In the genomic region with DNA sequence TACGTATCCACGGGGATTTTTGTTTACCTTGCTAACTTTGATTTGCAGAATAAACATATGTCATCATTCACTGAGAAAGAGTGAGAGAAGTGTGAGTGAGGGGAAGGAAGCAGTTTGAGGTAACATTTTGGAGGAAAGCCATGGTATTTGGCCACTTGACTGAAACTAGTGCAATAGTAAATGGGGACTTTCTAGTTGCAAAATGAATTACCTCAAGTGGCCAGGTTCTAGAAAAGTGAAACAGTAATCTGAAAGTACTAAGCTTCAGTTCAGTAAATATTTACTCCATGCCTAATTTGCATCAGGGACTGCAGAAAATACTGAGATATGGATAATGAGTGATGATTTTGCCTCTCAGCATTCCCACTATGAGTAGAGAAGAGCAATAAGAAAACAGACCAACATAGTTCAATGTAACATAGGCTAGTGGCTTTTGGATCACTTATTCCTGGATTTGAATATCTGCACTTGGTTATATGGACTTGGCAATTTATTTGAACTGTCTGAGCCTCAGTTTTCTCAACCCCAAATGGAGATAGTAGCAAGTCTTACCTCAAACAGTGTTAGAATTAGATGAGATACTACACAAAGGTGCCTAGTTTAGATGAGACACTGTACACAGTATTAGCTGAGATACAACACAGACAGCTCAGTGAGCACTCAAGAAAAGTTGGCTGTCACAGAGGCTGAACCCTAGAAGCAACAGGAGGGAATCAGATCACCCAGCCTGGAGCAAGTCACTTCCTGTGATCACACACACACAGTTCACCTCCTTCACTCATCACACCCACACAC, we compare ENCODE assay signal across 15 cellular contexts.
DNase-seq lines count a peak whose midpoint lies in the region; ATAC-seq and TF ChIP-seq lines count a peak whose summit lies in the region.
"Had no signal": no experiment of that assay in that cellular context is flagged by ENCODE, and none has a peak within 500 bp of the region (broad histone marks: within the 10 kb centered on the region; RNA-seq: fewer than 3 reads in every experiment).

No MANE protein-coding gene starts in this region.

- no peak overlapping the region for H2AFZ ChIP-seq in OCI-LY3 (ENCODE audit: low read depth, low read length)

- H3K4me3 ChIP-seq in OCI-LY3 (ENCODE audit: low read length) (no peak overlapping the region), gastroesophageal sphincter (no peak overlapping the region)
- H3K4me3 ChIP-seq: vagina had no signal

- TF ChIP-seq POLR2A in gastroesophageal sphincter (IDR thresholded peaks at IDR 0.05), result no peak

- H3K4me1 ChIP-seq in OCI-LY3 (ENCODE audit: low read length), result peaks cover 27% of the 10 kb centered on the region
- no peaks in the 10 kb centered on the region for H3K4me1 ChIP-seq in gastroesophageal sphincter
- H3K4me1 ChIP-seq: vagina had no signal

- H3K9me3 ChIP-seq in OCI-LY3 (ENCODE audit: insufficient read depth, low read length) (no peaks in the 10 kb centered on the region), gastroesophageal sphincter (no peaks in the 10 kb centered on the region)
- H3K9me3 ChIP-seq: neutrophil, vagina had no signal

- ATAC-seq in GM18511 (IDR thresholded peaks at IDR 0.05; ENCODE audit: unreplicated experiment), result peak; percentile 85
- peak; percentile 70 for ATAC-seq in GM21515 (IDR thresholded peaks at IDR 0.05; ENCODE audit: unreplicated experiment)
- peak; percentile 75 for ATAC-seq in HG03039 (IDR thresholded peaks at IDR 0.05; ENCODE audit: unreplicated experiment)
- ATAC-seq in gastroesophageal sphincter, result no peak

- TF ChIP-seq EP300 in gastroesophageal sphincter (IDR thresholded peaks at IDR 0.05), result no peak

- H3K9ac ChIP-seq in OCI-LY3 (ENCODE audit: low read length), result no peak overlapping the region

- WGBS in gastroesophageal sphincter (ENCODE audit: low coverage in 1 of 2), 2 donors, result 14 to 83% methylated on average over 2 of the region's 2 CpGs

- H4K20me1 ChIP-seq in OCI-LY3 (ENCODE audit: insufficient read depth, low read length), result no peaks in the 10 kb centered on the region

- H3K36me3 ChIP-seq in OCI-LY3 (replicated peaks; ENCODE audit: low read depth, low read length) (no peaks in the 10 kb centered on the region), gastroesophageal sphincter (no peaks in the 10 kb centered on the region)
- H3K36me3 ChIP-seq: neutrophil, vagina had no signal

- no peak for DNase-seq in NCI-H2081 (lab: John Stamatoyannopoulos, UW)
- DNase-seq in iPS-NIHi7 (ENCODE audit: extremely low spot score), result no peak
- DNase-seq in 8988T, result no peak
- DNase-seq: activated CD8-positive, alpha-beta memory T cell treated with anti-CD3 and anti-CD28 coated beads for 24 hours; activated naive CD4-positive, alpha-beta T cell treated with anti-CD3 and anti-CD28 coated beads, Interleukin-2, amount 10 ng/mL, durations not matched to agents 7 days and 5 days; DMS79 treated with DMSO at 0.1 percent for 48 hours; mammary epithelial cell; T1000 had no signal

- H3K27me3 ChIP-seq in OCI-LY3 (ENCODE audit: low read depth, low read length) (no peaks in the 10 kb centered on the region), gastroesophageal sphincter (no peaks in the 10 kb centered on the region)
- H3K27me3 ChIP-seq: neutrophil, vagina had no signal

- H3K4me2 ChIP-seq in OCI-LY3 (ENCODE audit: low read length), result peak overlapping the region; percentile 44

- H3K27ac ChIP-seq in OCI-LY3 (ENCODE audit: low read length), result no peak overlapping the region
- no peak overlapping the region for H3K27ac ChIP-seq in gastroesophageal sphincter
- H3K27ac ChIP-seq: neutrophil, vagina had no signal

- TF ChIP-seq CTCF in OCI-LY3 (IDR thresholded peaks at IDR 0.05; ENCODE audit: low read depth, low read length), result no peak
- no peak for TF ChIP-seq CTCF in gastroesophageal sphincter (IDR thresholded peaks at IDR 0.05)

- H3K79me2 ChIP-seq in OCI-LY3 (ENCODE audit: low read length), result no peaks in the 10 kb centered on the region
